In genomic region chr7:40659231-40659630, GRCh38 we compare ENCODE assay signal across 30 cellular contexts.
A peak's percentile ranks its signal among the peaks of the same experiment; 100 is the strongest.
DNase-seq lines count a peak whose midpoint lies in the region; ATAC-seq and TF ChIP-seq lines count a peak whose summit lies in the region.
"Had no signal": no experiment of that assay in that cellular context is flagged by ENCODE, and none has a peak within 500 bp of the region (broad histone marks: within the 10 kb centered on the region; RNA-seq: fewer than 3 reads in every experiment).

No MANE protein-coding gene starts in this region.

- H3K4me1 ChIP-seq in osteoblast (ENCODE audit: insufficient read depth, low read length) (peaks cover 20% of the 10 kb centered on the region), GM23338 (ENCODE audit: insufficient read depth) (no peaks in the 10 kb centered on the region), uterus (no peaks in the 10 kb centered on the region)
- H3K4me1 ChIP-seq: BLaER1, foreskin keratinocyte, upper lobe of left lung had no signal

- no peaks in the 10 kb centered on the region for H3K27me3 Mint-ChIP-seq in GM23338 (ENCODE audit: insufficient read depth, low read depth, poor library complexity)
- H3K27me3 Mint-ChIP-seq: activated naive CD8-positive, alpha-beta T cell treated with anti-CD3 and anti-CD28 coated beads, Interleukin-2, amount 50 U/mL, for 24 hours had no signal

- no peak for TF ChIP-seq CTCF in AG10803 (conservative IDR thresholded peaks at IDR 0.05; ENCODE audit: low read length)
- no peak for TF ChIP-seq CTCF in osteoblast (IDR thresholded peaks at IDR 0.05; ENCODE audit: extremely low read depth, low read depth, low read length)
- TF ChIP-seq CTCF in GM23338 (conservative IDR thresholded peaks at IDR 0.05; ENCODE audit: low read depth in 2 of 2): no peak
- no peak for TF ChIP-seq CTCF in uterus (IDR thresholded peaks at IDR 0.05)

- H2AFZ ChIP-seq in osteoblast (ENCODE audit: low read length): peak overlapping the region; percentile 15
- no peak overlapping the region for H2AFZ ChIP-seq in GM23338
- H2AFZ ChIP-seq: PC-9 had no signal

- no peaks in the 10 kb centered on the region for H3K27me3 ChIP-seq in osteoblast (ENCODE audit: insufficient read depth, low read length)
- no peaks in the 10 kb centered on the region for H3K27me3 ChIP-seq in GM23338 (ENCODE audit: insufficient read depth)
- H3K27me3 ChIP-seq in uterus: no peaks in the 10 kb centered on the region
- H3K27me3 ChIP-seq: BLaER1, foreskin keratinocyte, neutrophil, upper lobe of left lung had no signal

- H3K9me3 ChIP-seq in osteoblast (ENCODE audit: low read depth, low read length) (no peaks in the 10 kb centered on the region), uterus (no peaks in the 10 kb centered on the region)
- H3K9me3 ChIP-seq: BLaER1, neutrophil, upper lobe of left lung had no signal

- no peak overlapping the region for H3K4me2 ChIP-seq in osteoblast (ENCODE audit: insufficient read depth, low read length)
- H3K4me2 ChIP-seq in GM23338: no peak overlapping the region
- H3K4me2 ChIP-seq: BLaER1, PC-9 had no signal

- H3K4me3 Mint-ChIP-seq in GM23338: no peak overlapping the region
- H3K4me3 Mint-ChIP-seq: activated CD4-positive, alpha-beta T cell treated with anti-CD3 and anti-CD28 coated beads, Interleukin-2, amount 10 ng/mL, durations not matched to agents 24 days and 14 days; activated naive CD8-positive, alpha-beta T cell treated with anti-CD3 and anti-CD28 coated beads, Interleukin-2, amount 50 U/mL, for 24 hours; naive B cell had no signal

- no peak for TF ChIP-seq POLR2A in uterus (IDR thresholded peaks at IDR 0.05)

- no peak overlapping the region for H3K27ac Mint-ChIP-seq in GM23338
- H3K27ac Mint-ChIP-seq: activated CD4-positive, alpha-beta T cell treated with anti-CD3 and anti-CD28 coated beads, Interleukin-2, amount 10 ng/mL, durations not matched to agents 24 days and 14 days; activated naive CD8-positive, alpha-beta T cell treated with anti-CD3 and anti-CD28 coated beads, Interleukin-2, amount 50 U/mL, for 24 hours; naive B cell had no signal

- intact Hi-C loops in uterus (cut with DNase I; ENCODE audit: low total_unique reads): no loop called here

- no peaks in the 10 kb centered on the region for H3K36me3 ChIP-seq in osteoblast (ENCODE audit: insufficient read depth, low read length)
- no peaks in the 10 kb centered on the region for H3K36me3 ChIP-seq in GM23338 (ENCODE audit: insufficient read depth)
- no peaks in the 10 kb centered on the region for H3K36me3 ChIP-seq in uterus
- H3K36me3 ChIP-seq: BLaER1, neutrophil, upper lobe of left lung had no signal

- ATAC-seq in GM18858 (IDR thresholded peaks at IDR 0.05; ENCODE audit: unreplicated experiment) (no peak), GM23338 (no peak)
- ATAC-seq: activated naive CD8-positive, alpha-beta T cell treated with anti-CD3 and anti-CD28 coated beads, Interleukin-2, amount 50 U/mL, for 24 hours had no signal

- H3K27ac ChIP-seq in osteoblast (ENCODE audit: low read depth, low read length): peak overlapping the region; percentile 68
- no peak overlapping the region for H3K27ac ChIP-seq in GM23338 (ENCODE audit: low read depth)
- no peak overlapping the region for H3K27ac ChIP-seq in uterus
- H3K27ac ChIP-seq: BLaER1, foreskin keratinocyte, neutrophil, PC-9, upper lobe of left lung, VCaP had no signal

- peak; percentile 68 for DNase-seq in AG10803 (ENCODE audit: low read depth)
- DNase-seq in LHCN-M2 (ENCODE audit: low read depth): peak; percentile 72
- peak; percentile 12 for DNase-seq in fibroblast of gingiva (ENCODE audit: low read depth)
- DNase-seq in osteoblast (ENCODE audit: insufficient read length, low spot score, missing footprints): peak; percentile 21
- DNase-seq in GF-D8 (lab: John Stamatoyannopoulos, UW): no peak
- no peak for DNase-seq in GM23338 (ENCODE audit: low spot score)
- DNase-seq in uterus: no peak
- DNase-seq: activated CD4-positive, alpha-beta T cell treated with anti-CD3 and anti-CD28 coated beads, Interleukin-2, amount 10 ng/mL, durations not matched to agents 24 days and 14 days; activated gamma-delta T cell; activated naive CD8-positive, alpha-beta T cell treated with anti-CD3 and anti-CD28 coated beads, Interleukin-2, amount 50 U/mL, for 24 hours; activated T-cell treated with anti-CD3 and anti-CD28 coated beads, Interleukin-2, amount 50 U/mL, for 1 hour; COR-L47; effector CD8-positive, alpha-beta T cell; Karpas-422; mesendoderm; MV-4-11; naive B cell; NCI-H1694; NCI-H2171; NCI-H524; PC-9; SHP77 treated with DMSO at 0.1 percent for 48 hours; small intestine; stimulated activated CD4-positive, alpha-beta T cell treated with anti-CD3 and anti-CD28 coated beads, Interleukin-1b, Interleukin-23, amount 100 ng/mL, for 48 hours; upper lobe of left lung had no signal

- H3K4me3 ChIP-seq in AG10803 (ENCODE audit: low read length) (no peak overlapping the region), osteoblast (ENCODE audit: insufficient read depth, low read length) (no peak overlapping the region), GM23338 (no peak overlapping the region), uterus (no peak overlapping the region)
- H3K4me3 ChIP-seq: BLaER1, PC-9, upper lobe of left lung had no signal

- no peaks in the 10 kb centered on the region for H4K20me1 ChIP-seq in osteoblast (ENCODE audit: insufficient read depth, low read length)
- no peaks in the 10 kb centered on the region for H4K20me1 ChIP-seq in GM23338 (replicated peaks; ENCODE audit: insufficient read depth)
- H4K20me1 ChIP-seq: BLaER1 had no signal

- no peaks in the 10 kb centered on the region for H3K4me1 Mint-ChIP-seq in GM23338
- H3K4me1 Mint-ChIP-seq: activated CD4-positive, alpha-beta T cell treated with anti-CD3 and anti-CD28 coated beads, Interleukin-2, amount 10 ng/mL, durations not matched to agents 24 days and 14 days; activated naive CD8-positive, alpha-beta T cell treated with anti-CD3 and anti-CD28 coated beads, Interleukin-2, amount 50 U/mL, for 24 hours; naive B cell had no signal

- no peaks in the 10 kb centered on the region for H3K9me2 ChIP-seq in GM23338 (ENCODE audit: insufficient read depth)

- H3K79me2 ChIP-seq in osteoblast (ENCODE audit: insufficient read depth, low read length) (no peaks in the 10 kb centered on the region), GM23338 (replicated peaks; ENCODE audit: insufficient read depth) (no peaks in the 10 kb centered on the region)

- no peaks in the 10 kb centered on the region for H3K9me3 Mint-ChIP-seq in GM23338
- H3K9me3 Mint-ChIP-seq: activated CD4-positive, alpha-beta T cell treated with anti-CD3 and anti-CD28 coated beads, Interleukin-2, amount 10 ng/mL, durations not matched to agents 24 days and 14 days had no signal

- no peaks in the 10 kb centered on the region for H3F3A ChIP-seq in GM23338 (replicated peaks; ENCODE audit: low read depth)

- H3K36me3 Mint-ChIP-seq in GM23338 (ENCODE audit: low read depth): no peaks in the 10 kb centered on the region
- H3K36me3 Mint-ChIP-seq: naive B cell had no signal

Comparison
In these comparisons a context has a peak if more than half of its experiments do, and no peak if none do; other contexts are left out.
1. DNase-seq: peak in AG10803 (single experiment), LHCN-M2 (single experiment), fibroblast of gingiva (single experiment) and osteoblast (single experiment); none in GF-D8 (single experiment), GM23338 (single experiment) and uterus (0 of 2).